31 cellular contexts compared by ENCODE assay signal in genomic region chr22:29536411-29536810, GRCh38.
"Had no signal": no experiment of that assay in that cellular context is flagged by ENCODE, and none has a peak within 500 bp of the region (broad histone marks: within the 10 kb centered on the region; RNA-seq: fewer than 3 reads in every experiment).

No MANE protein-coding gene starts in this region.

- DNase-seq: activated B cell treated with CpG ODN at 0.5 μM for 24 hours; activated CD4-positive, alpha-beta memory T cell treated with anti-CD3 and anti-CD28 coated beads for 36 hours; activated CD4-positive, alpha-beta T cell treated with anti-CD3 and anti-CD28 coated beads for 4 hours; activated CD4-positive, alpha-beta T cell treated with anti-CD3 and anti-CD28 coated beads, Interleukin-2, amount 10 ng/mL, durations not matched to agents 24 days and 14 days; activated CD4-positive, alpha-beta T cell treated with anti-CD3 and anti-CD28 coated beads, Interleukin-2, amount 50 U/mL, for 1 hour; activated CD4-positive, alpha-beta T cell treated with anti-CD3 and anti-CD28 coated beads, Interleukin-2, amount 50 U/mL, for 4 hours; activated CD4-positive, CD25-positive, alpha-beta regulatory T cell treated with anti-CD3 and anti-CD28 coated beads, Interleukin-2, amount 50 U/mL, for 72 hours; activated CD8-positive, alpha-beta memory T cell treated with anti-CD3 and anti-CD28 coated beads, Interleukin-2, amount 50 U/mL, for 4 hours; activated CD8-positive, alpha-beta T cell treated with anti-CD3 and anti-CD28 coated beads for 36 hours; activated gamma-delta T cell treated with Interleukin-2 at 50 U/mL for 16 hours; activated naive CD4-positive, alpha-beta T cell; activated naive CD4-positive, alpha-beta T cell treated with anti-CD3 and anti-CD28 coated beads for 36 hours; activated naive CD4-positive, alpha-beta T cell treated with anti-CD3 and anti-CD28 coated beads, Interleukin-2, amount 50 U/mL, for 16 hours; activated naive CD8-positive, alpha-beta T cell treated with anti-CD3 and anti-CD28 coated beads for 36 hours; activated T-cell treated with anti-CD3 and anti-CD28 coated beads for 4 hours; activated T-cell treated with anti-CD3 and anti-CD28 coated beads, Interleukin-2, amount 50 U/mL, for 1 hour; activated T-cell treated with anti-CD3 and anti-CD28 coated beads, Interleukin-2, amount 50 U/mL, for 4 hours; activated T-cell treated with anti-CD3 and anti-CD28 coated beads, Interleukin-2, amount 50 U/mL, for 72 hours; adrenal gland; amniotic stem cell; aorta; body of pancreas; central memory CD4-positive, alpha-beta T cell; T-helper 1 cell; T-helper 2 cell; T-helper 9 cell had no signal

- H3K27me3 ChIP-seq: adrenal gland, body of pancreas, brain microvascular endothelial cell, breast epithelium had no signal

- FAIRE-seq: astrocyte, TTC549 had no signal

- H3K4me1 ChIP-seq: adrenal gland, body of pancreas, breast epithelium had no signal

- H3K4me3 ChIP-seq: adrenal gland, body of pancreas, breast epithelium had no signal

- H3K9me3 ChIP-seq: adrenal gland, body of pancreas, breast epithelium had no signal

- H3K27ac ChIP-seq: adrenal gland, body of pancreas, brain microvascular endothelial cell, breast epithelium, VCaP had no signal
